ENCODE assay signal across 8 cellular contexts in the genomic region with DNA sequence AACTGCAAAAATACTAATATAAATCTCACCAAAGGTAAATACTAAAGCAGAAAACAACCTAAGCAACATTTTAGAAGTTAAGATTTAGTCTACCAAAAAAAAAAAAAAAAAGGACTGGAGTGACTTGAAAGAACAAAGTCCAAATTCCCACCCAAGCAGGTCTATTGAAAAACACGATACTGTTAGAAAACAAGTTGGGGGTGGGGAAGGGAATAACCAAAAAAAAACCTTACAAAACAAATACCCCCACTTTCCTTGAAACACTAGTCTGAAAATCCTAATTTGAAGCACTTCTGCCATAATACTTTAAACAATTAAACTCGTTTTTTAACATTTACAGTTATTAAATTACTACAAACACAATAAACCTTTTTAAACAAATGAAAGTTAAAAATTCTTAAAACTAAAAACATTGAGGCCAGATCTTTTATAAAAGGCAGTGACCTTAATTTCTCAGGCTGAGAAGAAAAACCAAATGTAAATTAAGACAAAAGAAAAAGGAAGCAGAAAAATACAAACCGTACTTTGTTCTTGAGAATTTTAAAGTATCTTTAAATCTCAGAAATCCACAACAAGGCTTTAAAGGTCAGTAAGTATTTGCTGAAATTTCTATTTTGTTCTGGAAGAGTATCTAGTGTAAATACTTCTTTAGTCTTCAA.
DNase-seq lines count a peak whose midpoint lies in the region; ATAC-seq, FAIRE-seq and TF ChIP-seq lines count a peak whose summit lies in the region.

No MANE protein-coding gene starts in this region.

- H3K4me3 ChIP-seq in SK-N-SH (ENCODE audit: low read depth in 2 of 2, low read length in 1 of 2) (peak overlapping the region; percentile 71 to 79), H1 (ENCODE audit: extremely low read depth in 1 of 4, insufficient read depth in 2 of 4, low read depth in 3 of 4, low read length in 4 of 4) (peak overlapping the region; percentile 78 to 96 (median 82))
- H3K4me3 ChIP-seq in naive thymus-derived CD4-positive, alpha-beta T cell (ENCODE audit: low read length), result peak overlapping the region; percentile 60

- H3K36me3 ChIP-seq in SK-N-SH (replicated peaks in 1 of 2; ENCODE audit: control insufficient read depth in 1 of 2, insufficient read depth in 2 of 2, low read length in 1 of 2) (peaks cover 0 to 6% of the 10 kb centered on the region in 2 experiments), H1 (ENCODE audit: control insufficient read depth in 2 of 4, insufficient read depth in 4 of 4, low read length in 3 of 4) (peaks cover 0 to 4% (median 0%) of the 10 kb centered on the region in 4 experiments; a peak in 1 of 8 replicates)
- H3K36me3 ChIP-seq in naive thymus-derived CD4-positive, alpha-beta T cell (ENCODE audit: control insufficient read depth in 2 of 3, insufficient read depth in 3 of 3, low read length in 3 of 3), result no peaks in the 10 kb centered on the region

- DNase-seq in SK-N-SH (no peak), RKO (ENCODE audit: low spot score) (peak; percentile 63), H1 (ENCODE audit: low read depth in 1 of 2, low spot score in 2 of 2) (no peak), NCI-H524 treated with DMSO at 0.1 percent for 48 hours (lab: John Stamatoyannopoulos, UW) (no peak), NCI-H526 treated with DMSO at 0.1 percent for 48 hours (lab: John Stamatoyannopoulos, UW) (no peak), GF-D8 (lab: John Stamatoyannopoulos, UW) (no peak)
- DNase-seq in naive thymus-derived CD4-positive, alpha-beta T cell, result no peak

- H3K36me3 Mint-ChIP-seq in naive thymus-derived CD4-positive, alpha-beta T cell, result peaks cover 0 to 3% (median 0%) of the 10 kb centered on the region in 5 donors

- no peaks in the 10 kb centered on the region for H3K9me2 ChIP-seq in SK-N-SH

- peak overlapping the region; percentile 48; the same call in 1 of the 2 replicates for H3K18ac ChIP-seq in H1 (ENCODE audit: extremely low read depth, low read length)

- no peak overlapping the region for H2BK120ac ChIP-seq in H1 (replicated peaks; ENCODE audit: low read depth, low read length)

- H3F3A ChIP-seq in SK-N-SH (replicated peaks; ENCODE audit: insufficient read depth), result peaks cover 50% of the 10 kb centered on the region

- FAIRE-seq in H1 (lab: Jason Lieb, UNC), result no peak

- peak overlapping the region; percentile 99 for H4K5ac ChIP-seq in H1 (ENCODE audit: insufficient read length, low read depth, low read length)

- H3K27ac ChIP-seq in SK-N-SH (ENCODE audit: low read depth in 2 of 2, low read length in 1 of 2) (peak overlapping the region; percentile 98 to 99), H1 (ENCODE audit: low read depth, low read length) (peak overlapping the region; percentile 83)
- peak overlapping the region; percentile 91 for H3K27ac ChIP-seq in naive thymus-derived CD4-positive, alpha-beta T cell (ENCODE audit: low read depth, low read length)

- ATAC-seq in SK-N-SH treated with all-trans-retinoic acid at 6 μM for 48 hours, result no peak
- no peak for ATAC-seq in naive thymus-derived CD4-positive, alpha-beta T cell

- no peak overlapping the region for H3K23ac ChIP-seq in H1 (ENCODE audit: insufficient read length)

- H3K4me3 Mint-ChIP-seq in naive thymus-derived CD4-positive, alpha-beta T cell, result peak overlapping the region; percentile 93 to 99 (median 98)

- peak overlapping the region; percentile 61; the same call in 1 of the 2 replicates for H2BK5ac ChIP-seq in H1 (ENCODE audit: low read depth, low read length)

- peaks cover 4 to 33% (median 17%) of the 10 kb centered on the region in 7 donors for H3K4me1 Mint-ChIP-seq in naive thymus-derived CD4-positive, alpha-beta T cell

- POLR2A ChIA-PET in SK-N-SH (lab: Yijun Ruan, JAX) (interaction anchor here (0.6 to 2.3 kb wide), 10 partner anchors 8 to 445 kb away, joined by 3 to 10 read pairs (median 4); partner anchors contain the start of gene JMJD1C), H1 (lab: Charles Lee; ENCODE audit: partially characterized antibody) (interaction anchor here (0.7 to 4.9 kb wide), 41 partner anchors 8 to 485 kb away, joined by 3 to 44 read pairs (median 3); partner anchors contain the start of genes JMJD1C and REEP3)
- POLR2A ChIA-PET in naive thymus-derived CD4-positive, alpha-beta T cell (lab: Charles Lee), result interaction anchor here (0.6 to 3.0 kb wide), 16 partner anchors 9 to 363 kb away, joined by 3 to 20 read pairs (median 5); partner anchors contain the start of genes JMJD1C, NRBF2 and REEP3

- intact Hi-C loops in naive thymus-derived CD4-positive, alpha-beta T cell (cut with micrococcal nuclease), result loop anchor here (1.0 to 10.0 kb wide), 12 partner anchors 26 to 1367 kb away; partner anchors contain the start of genes ARID5B (in 2 of the 2) and JMJD1C (in 1 of the 2)

- no peak overlapping the region for H2BK20ac ChIP-seq in H1 (ENCODE audit: low read length)

- no peak for TF ChIP-seq EP300 in SK-N-SH (IDR thresholded peaks at IDR 0.05; ENCODE audit: borderline replicate concordance in 1 of 2, low read depth in 1 of 2, low read length in 1 of 2)
- no peak for TF ChIP-seq EP300 in H1 (IDR thresholded peaks at IDR 0.05; ENCODE audit: borderline replicate concordance in 1 of 2, low read depth in 2 of 2, low read length in 2 of 2)

- peak overlapping the region; percentile 97 to 100 (median 99) for H3K27ac Mint-ChIP-seq in naive thymus-derived CD4-positive, alpha-beta T cell

- peaks cover 27% of the 10 kb centered on the region for H4K20me1 ChIP-seq in SK-N-SH (ENCODE audit: insufficient read depth)
- peaks cover 0 to 6% of the 10 kb centered on the region in 2 experiments for H4K20me1 ChIP-seq in H1 (replicated peaks in 1 of 2; ENCODE audit: control insufficient read depth in 1 of 2, insufficient read depth in 2 of 2, low read length in 2 of 2)

- no peak overlapping the region for H3K56ac ChIP-seq in H1 (replicated peaks; ENCODE audit: insufficient read length, low read depth, low read length)

- no peak overlapping the region for H2AK5ac ChIP-seq in H1 (ENCODE audit: low read depth, low read length)

- H3K79me2 ChIP-seq in SK-N-SH (ENCODE audit: insufficient read depth), result peaks cover 93% of the 10 kb centered on the region
- peaks cover 2 to 94% of the 10 kb centered on the region in 2 experiments; a peak in 3 of 4 replicates for H3K79me2 ChIP-seq in H1 (ENCODE audit: control insufficient read depth in 1 of 2, insufficient read depth in 2 of 2, low read length in 2 of 2)

- no peaks in the 10 kb centered on the region for H3K23me2 ChIP-seq in H1 (ENCODE audit: low read depth, low read length)

- no peaks in the 10 kb centered on the region for H3K9me3 ChIP-seq in SK-N-SH
- no peaks in the 10 kb centered on the region for H3K9me3 ChIP-seq in H1 (ENCODE audit: insufficient read depth in 2 of 2, low read depth in 1 of 2, low read length in 1 of 2)
- H3K9me3 ChIP-seq in naive thymus-derived CD4-positive, alpha-beta T cell (ENCODE audit: control insufficient read depth in 2 of 3, low read length in 3 of 3), result no peaks in the 10 kb centered on the region

- CTCF ChIA-PET in SK-N-SH (lab: Yijun Ruan, JAX) (interaction anchor here (0.6 to 2.0 kb wide), 11 partner anchors 8 to 452 kb away, joined by 3 to 7 read pairs (median 3); no protein-coding TSS in a partner anchor), H1 (lab: Charles Lee; ENCODE audit: partially characterized antibody) (interaction anchor here (0.9 to 2.1 kb wide), 7 partner anchors 23 to 452 kb away, joined by 3 to 7 read pairs (median 3); no protein-coding TSS in a partner anchor)
- CTCF ChIA-PET in naive thymus-derived CD4-positive, alpha-beta T cell (lab: Charles Lee), result interaction anchor here (0.6 to 1.5 kb wide), 9 partner anchors 21 to 1213 kb away, joined by 3 to 6 read pairs (median 4); no protein-coding TSS in a partner anchor

- no peaks in the 10 kb centered on the region for H3K27me3 Mint-ChIP-seq in naive thymus-derived CD4-positive, alpha-beta T cell

- WGBS in SK-N-SH (ENCODE audit: low lambda C conversion rate), result 3% methylated on average over 3 of the region's 3 CpGs
- WGBS in H1 (ENCODE audit: extremely low coverage in 1 of 2, insufficient coverage in 1 of 2, insufficient read length in 1 of 2, insufficient replicate concordance in 2 of 2, low coverage in 1 of 2, low lambda C conversion rate in 2 of 2, missing lambda C conversion rate in 1 of 2), 2 experiments, result 3% methylated on average over 3 of the region's 3 CpGs; no CpG with 5 or more reads in 1 of the 2 experiments

- H4K8ac ChIP-seq in H1 (ENCODE audit: extremely low read depth, insufficient read depth, low read length), result no peak overlapping the region

- no peak overlapping the region for H2BK15ac ChIP-seq in H1 (ENCODE audit: low read length)

- H2AFZ ChIP-seq in SK-N-SH (ENCODE audit: low read depth) (no peak overlapping the region), H1 (ENCODE audit: low read length) (no peak overlapping the region)

- TF ChIP-seq CTCF in SK-N-SH (IDR thresholded peaks at IDR 0.05) (no peak), H1 (IDR thresholded peaks at IDR 0.05; ENCODE audit: control extremely low read depth in 1 of 3, insufficient read depth in 1 of 3, low read depth in 1 of 3, low read length in 3 of 3) (no peak)

- H2BK12ac ChIP-seq in H1 (ENCODE audit: low read depth, low read length), result no peak overlapping the region; the same call in 1 of the 2 replicates

- H3K9ac ChIP-seq in SK-N-SH (peak overlapping the region; percentile 91), H1 (replicated peaks in 1 of 4; ENCODE audit: extremely low read depth in 1 of 4, low read depth in 3 of 4, low read length in 3 of 4) (peak overlapping the region; percentile 75 to 97 (median 90))

- no peaks in the 10 kb centered on the region for H3K79me1 ChIP-seq in H1 (ENCODE audit: low read depth, low read length)

- TF ChIP-seq RAD21 in SK-N-SH (IDR thresholded peaks at IDR 0.05; ENCODE audit: low read length) (no peak), H1 (IDR thresholded peaks at IDR 0.05 in 1 of 2, conservative IDR thresholded peaks at IDR 0.05 in 1 of 2; ENCODE audit: low read depth in 2 of 2, low read length in 2 of 2) (no peak)

- H3K27me3 ChIP-seq in SK-N-SH (ENCODE audit: insufficient read depth) (no peaks in the 10 kb centered on the region), H1 (replicated peaks in 1 of 4; ENCODE audit: control insufficient read depth in 3 of 4, extremely low read depth in 1 of 4, insufficient read depth in 3 of 4, low read length in 3 of 4) (no peaks in the 10 kb centered on the region)
- H3K27me3 ChIP-seq in naive thymus-derived CD4-positive, alpha-beta T cell (ENCODE audit: control insufficient read depth in 2 of 2, insufficient read depth in 2 of 2, low read length in 2 of 2), result no peaks in the 10 kb centered on the region

- no peak overlapping the region for H4K91ac ChIP-seq in H1 (replicated peaks; ENCODE audit: insufficient read length, low read length)

- H3K4me1 ChIP-seq in SK-N-SH (ENCODE audit: control insufficient read depth in 1 of 2, insufficient read depth in 2 of 2, low read depth in 1 of 2, low read length in 1 of 2) (peaks cover 0 to 5% of the 10 kb centered on the region in 2 experiments; a peak in 2 of 4 replicates), H1 (replicated peaks in 1 of 4; ENCODE audit: control insufficient read depth in 3 of 4, insufficient read depth in 4 of 4, low read length in 3 of 4) (no peaks in the 10 kb centered on the region; a peak in 1 of 7 replicates)
- H3K4me1 ChIP-seq in naive thymus-derived CD4-positive, alpha-beta T cell (ENCODE audit: control insufficient read depth in 2 of 2, insufficient read depth in 2 of 2, low read length in 2 of 2), result peaks cover 9 to 20% of the 10 kb centered on the region in 2 donors

- H3K9me3 Mint-ChIP-seq in naive thymus-derived CD4-positive, alpha-beta T cell, result no peaks in the 10 kb centered on the region

- H3K4ac ChIP-seq in H1 (replicated peaks; ENCODE audit: insufficient read length, low read depth, low read length), result no peak overlapping the region

- H3K14ac ChIP-seq in H1 (ENCODE audit: insufficient read length), result no peak overlapping the region

- TF ChIP-seq POLR2A in H1 (IDR thresholded peaks at IDR 0.05; ENCODE audit: control extremely low read depth in 1 of 2, low read depth in 2 of 2, low read length in 2 of 2), result no peak; a peak in 1 of 3 replicates

- H3K4me2 ChIP-seq in SK-N-SH (peak overlapping the region; percentile 75), H1 (ENCODE audit: insufficient read depth in 1 of 2, low read depth in 2 of 2, low read length in 2 of 2) (peak overlapping the region; percentile 63 to 71)
